In the genomic region with DNA sequence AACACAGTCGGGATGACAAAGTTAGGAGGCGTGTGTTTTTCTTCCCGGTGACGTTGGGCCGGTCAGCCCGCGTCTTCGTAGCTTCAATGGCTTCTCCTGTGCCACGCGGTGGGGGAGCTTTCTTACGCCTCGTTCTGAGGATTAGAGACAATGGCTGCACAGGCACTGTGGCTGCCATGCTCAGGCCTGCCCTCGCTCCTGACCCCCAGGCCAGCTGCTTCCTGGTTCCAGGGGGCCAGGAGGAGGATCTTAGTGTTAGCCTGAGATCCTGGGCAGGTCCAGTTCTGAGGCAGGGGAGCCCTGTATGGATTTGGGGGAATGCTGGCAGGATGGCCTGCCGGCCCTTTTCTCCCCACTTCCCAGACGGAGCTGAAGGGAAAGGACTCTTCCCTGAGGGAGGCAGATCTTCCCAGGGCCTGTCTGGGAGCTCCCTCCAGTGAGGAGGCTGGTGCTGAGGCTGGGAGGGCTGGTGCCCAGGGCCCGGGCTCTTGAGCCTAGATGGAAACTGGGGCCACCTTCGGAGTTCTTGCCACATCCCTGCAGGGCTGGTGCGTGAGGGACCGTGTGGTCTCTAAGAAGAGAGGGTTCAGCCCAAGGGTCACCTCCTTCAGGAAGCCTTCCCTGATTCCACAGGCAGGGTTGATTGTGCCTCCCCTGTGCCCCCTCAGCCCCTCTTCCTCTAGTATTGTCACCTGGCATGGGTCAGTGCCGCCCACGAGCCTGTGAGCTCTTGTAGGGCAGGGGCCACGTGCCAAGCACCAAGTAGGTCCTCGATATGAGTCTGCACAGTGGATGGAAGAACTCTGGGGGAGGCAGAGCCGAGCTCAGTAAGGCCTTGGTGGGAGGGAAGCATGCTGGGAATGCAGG, we compare ENCODE assay signal across 20 cellular contexts.
A peak's percentile ranks its signal among the peaks of the same experiment; 100 is the strongest.
DNase-seq lines count a peak whose midpoint lies in the region; ATAC-seq, FAIRE-seq and TF ChIP-seq lines count a peak whose summit lies in the region.
"Had no signal": no experiment of that assay in that cellular context is flagged by ENCODE, and none has a peak within 500 bp of the region (broad histone marks: within the 10 kb centered on the region; RNA-seq: fewer than 3 reads in every experiment).

No MANE protein-coding gene starts in this region.

- no peaks in the 10 kb centered on the region for H3K9me3 ChIP-seq in left ventricle myocardium inferior (replicated peaks)
- H3K9me3 ChIP-seq in K562 (replicated peaks; ENCODE audit: control insufficient read depth, insufficient read depth, low read depth, low read length) = no peaks in the 10 kb centered on the region
- no peaks in the 10 kb centered on the region for H3K9me3 ChIP-seq in effector memory CD4-positive, alpha-beta T cell (ENCODE audit: control insufficient read depth, low read length)

- H3K4me2 ChIP-seq in K562 (ENCODE audit: insufficient read depth, low read length) = no peak overlapping the region

- WGBS in K562 (ENCODE audit: insufficient coverage, low coverage, missing lambda C conversion rate) = 63% methylated on average over 16 of the region's 24 CpGs

- no peak for ATAC-seq in K562
- no peak for ATAC-seq in natural killer cell treated with Interleukin-12 subunit alpha and Interleukin-12 subunit beta and Interleukin-15 and Interleukin-18, amount 100 ng/mL, for 72 hours
- ATAC-seq: activated naive CD4-positive, alpha-beta T cell treated with anti-CD3 and anti-CD28 coated beads, Interleukin-2, amount 50 U/mL, for 72 hours; stimulated activated naive CD8-positive, alpha-beta T cell treated with anti-CD3 and anti-CD28 coated beads, Interleukin-15, amount 100 ng/mL, for 72 hours had no signal

- FAIRE-seq in K562 (lab: Jason Lieb, UNC) = no peak

- no peak for TF ChIP-seq RAD21 in K562 (CRISPR knock-in tag; conservative IDR thresholded peaks at IDR 0.05 in 1 of 2, IDR thresholded peaks at IDR 0.05 in 1 of 2)

- no peak for DNase-seq in left ventricle myocardium inferior
- DNase-seq in cardiac septum (ENCODE audit: low spot score) = no peak
- no peak for DNase-seq in K562 (ENCODE audit: extremely low read depth in 1 of 4, low spot score in 3 of 4)
- no peak for DNase-seq in natural killer cell treated with Interleukin-12 subunit alpha and Interleukin-12 subunit beta and Interleukin-15 and Interleukin-18, amount 100 ng/mL, for 72 hours (ENCODE audit: low spot score)
- DNase-seq in effector memory CD4-positive, alpha-beta T cell = no peak
- no peak for DNase-seq in activated CD8-positive, alpha-beta memory T cell treated with anti-CD3 and anti-CD28 coated beads for 24 hours
- no peak for DNase-seq in COLO829 (ENCODE audit: low spot score)
- DNase-seq in AG08395 (ENCODE audit: low spot score) = no peak
- DNase-seq: ACHN; activated CD4-positive, alpha-beta T cell treated with anti-CD3 and anti-CD28 coated beads for 1 hour; H9; kidney glomerular epithelial cell; NCI-H1436; NCI-H510A treated with DMSO at 0.1 percent for 48 hours; retina; stimulated activated CD4-positive, alpha-beta T cell treated with anti-CD3 and anti-CD28 coated beads, Interleukin-4, amount 100 ng/mL, for 24 hours; stimulated activated naive CD8-positive, alpha-beta T cell treated with anti-CD3 and anti-CD28 coated beads, Interleukin-15, amount 100 ng/mL, for 72 hours had no signal

- H3K27ac Mint-ChIP-seq in natural killer cell treated with Interleukin-12 subunit alpha and Interleukin-12 subunit beta and Interleukin-15 and Interleukin-18, amount 100 ng/mL, for 72 hours = no peak overlapping the region
- H3K27ac Mint-ChIP-seq: stimulated activated naive CD8-positive, alpha-beta T cell treated with anti-CD3 and anti-CD28 coated beads, Interleukin-15, amount 100 ng/mL, for 72 hours; type B pancreatic cell had no signal

- CTCF ChIA-PET in K562 (lab: Yijun Ruan, JAX; ENCODE audit: low intra/inter-chr PET ratio) = no interaction called here

- TF ChIP-seq EP300 in K562 (IDR thresholded peaks at IDR 0.05; ENCODE audit: low read length) = no peak

- H3K36me3 ChIP-seq in left ventricle myocardium inferior = no peaks in the 10 kb centered on the region
- H3K36me3 ChIP-seq in K562 (ENCODE audit: control insufficient read depth, insufficient read depth, low read length) = no peaks in the 10 kb centered on the region
- H3K36me3 ChIP-seq in effector memory CD4-positive, alpha-beta T cell (ENCODE audit: control insufficient read depth, insufficient read depth, low read length) = no peaks in the 10 kb centered on the region

- no TSS peak for BruUV-seq in K562 (replicated peaks; lab: Mats Ljungman, UMichigan)

- H3K27ac ChIP-seq in left ventricle myocardium inferior (replicated peaks) = peak overlapping the region; percentile 17
- H3K27ac ChIP-seq in K562 (ENCODE audit: extremely low read depth, low read depth, low read length) = no peak overlapping the region
- H3K27ac ChIP-seq in effector memory CD4-positive, alpha-beta T cell (ENCODE audit: insufficient read depth, low read length, poor library complexity, severe bottlenecking) = no peak overlapping the region

- H3K79me2 ChIP-seq in K562 (ENCODE audit: control insufficient read depth, insufficient read depth, low read length) = no peaks in the 10 kb centered on the region

- H3K4me3 ChIP-seq in left ventricle myocardium inferior (no peak overlapping the region), K562 (no peak overlapping the region)
- no peak overlapping the region for H3K4me3 ChIP-seq in effector memory CD4-positive, alpha-beta T cell (ENCODE audit: insufficient read depth, low read depth, low read length, poor library complexity, severe bottlenecking)

- in situ Hi-C loops in K562 (cut with MboI) = no loop called here

- POLR2A ChIA-PET in K562 (lab: Yijun Ruan, JAX) = interaction anchor here (0.6 kb wide), 2 partner anchors 15 to 17 kb away, joined by 3 read pairs; no protein-coding TSS in a partner anchor

- peaks cover 6% of the 10 kb centered on the region for H3K9me3 Mint-ChIP-seq in natural killer cell treated with Interleukin-12 subunit alpha and Interleukin-12 subunit beta and Interleukin-15 and Interleukin-18, amount 100 ng/mL, for 72 hours
- H3K9me3 Mint-ChIP-seq: H9 had no signal

- H3K36me3 Mint-ChIP-seq in natural killer cell treated with Interleukin-12 subunit alpha and Interleukin-12 subunit beta and Interleukin-15 and Interleukin-18, amount 100 ng/mL, for 72 hours = peaks cover 13% of the 10 kb centered on the region
- H3K36me3 Mint-ChIP-seq: type B pancreatic cell had no signal

- peak overlapping the region in 1 of 2 experiments; percentile 26; a peak in 1 of 4 replicates for H3K9ac ChIP-seq in K562 (ENCODE audit: insufficient read depth in 1 of 2, low read depth in 2 of 2, low read length in 2 of 2)

- no peaks in the 10 kb centered on the region for H3K9me1 ChIP-seq in K562 (ENCODE audit: control insufficient read depth, insufficient read depth, low read length)

- H3K27me3 ChIP-seq in left ventricle myocardium inferior (ENCODE audit: low read depth) (no peaks in the 10 kb centered on the region), K562 (ENCODE audit: control insufficient read depth in 2 of 2, insufficient read depth in 2 of 2, low read length in 2 of 2) (no peaks in the 10 kb centered on the region)
- no peaks in the 10 kb centered on the region for H3K27me3 ChIP-seq in effector memory CD4-positive, alpha-beta T cell (replicated peaks; ENCODE audit: control insufficient read depth, insufficient read depth, low read length, poor library complexity, severe bottlenecking)

- intact Hi-C loops in left ventricle myocardium inferior (cut with micrococcal nuclease) (no loop called here), cardiac septum (cut with DNase I) (no loop called here), K562 (cut with micrococcal nuclease) (no loop called here)

- no peak for TF ChIP-seq POLR2A in K562 (conservative IDR thresholded peaks at IDR 0.05)

- peaks cover 94% of the 10 kb centered on the region for H3K4me1 ChIP-seq in left ventricle myocardium inferior
- H3K4me1 ChIP-seq in K562 (replicated peaks in 1 of 2; ENCODE audit: control insufficient read depth in 2 of 2, insufficient read depth in 2 of 2, low read length in 2 of 2) = peaks cover 16 to 18% of the 10 kb centered on the region in 2 experiments; a peak in 4 of 5 replicates
- H3K4me1 ChIP-seq in effector memory CD4-positive, alpha-beta T cell (ENCODE audit: control insufficient read depth, insufficient read depth, low read length, poor library complexity, severe bottlenecking) = peaks cover 37% of the 10 kb centered on the region

- H3K27me3 Mint-ChIP-seq in natural killer cell treated with Interleukin-12 subunit alpha and Interleukin-12 subunit beta and Interleukin-15 and Interleukin-18, amount 100 ng/mL, for 72 hours = peaks cover 9 to 16% of the 10 kb centered on the region in 2 donors
- H3K27me3 Mint-ChIP-seq: type B pancreatic cell had no signal

- no peak overlapping the region for H2AFZ ChIP-seq in K562 (ENCODE audit: low read depth, low read length)

- no peak for TF ChIP-seq CTCF in left ventricle myocardium inferior (IDR thresholded peaks at IDR 0.05; ENCODE audit: borderline replicate concordance)
- no peak for TF ChIP-seq CTCF in K562 (IDR thresholded peaks at IDR 0.05 in 2 of 3, conservative IDR thresholded peaks at IDR 0.05 in 1 of 3; ENCODE audit: insufficient read depth in 2 of 3, low read depth in 1 of 3, low read length in 3 of 3)

- H3K4me3 Mint-ChIP-seq in natural killer cell treated with Interleukin-12 subunit alpha and Interleukin-12 subunit beta and Interleukin-15 and Interleukin-18, amount 100 ng/mL, for 72 hours = peak overlapping the region; percentile 43
- H3K4me3 Mint-ChIP-seq: CD14-positive monocyte; H9; stimulated activated naive CD8-positive, alpha-beta T cell treated with anti-CD3 and anti-CD28 coated beads, Interleukin-15, amount 100 ng/mL, for 72 hours; type B pancreatic cell had no signal

- H3K4me1 Mint-ChIP-seq in natural killer cell treated with Interleukin-12 subunit alpha and Interleukin-12 subunit beta and Interleukin-15 and Interleukin-18, amount 100 ng/mL, for 72 hours (ENCODE audit: low read depth in 2 of 2) = peaks cover 79 to 81% of the 10 kb centered on the region in 2 donors

- H4K20me1 ChIP-seq in K562 (replicated peaks; ENCODE audit: control insufficient read depth, insufficient read depth, low read length) = no peaks in the 10 kb centered on the region

TF ChIP-seq in K562, 482 proteins besides CTCF, POLR2A, EP300 and RAD21:
- TF ChIP-seq ZNF146 (CRISPR knock-in tag; IDR thresholded peaks at IDR 0.05; ENCODE audit: unreplicated experiment) (no peak), ZFP36 (IDR thresholded peaks at IDR 0.05; ENCODE audit: low read depth, low read length, partially characterized antibody) (peak; percentile 84)
TF ChIP-seq in K562: peak in this region for 1.
